Comparison of ENCODE assay signal across 27 cellular contexts in the genomic region with DNA sequence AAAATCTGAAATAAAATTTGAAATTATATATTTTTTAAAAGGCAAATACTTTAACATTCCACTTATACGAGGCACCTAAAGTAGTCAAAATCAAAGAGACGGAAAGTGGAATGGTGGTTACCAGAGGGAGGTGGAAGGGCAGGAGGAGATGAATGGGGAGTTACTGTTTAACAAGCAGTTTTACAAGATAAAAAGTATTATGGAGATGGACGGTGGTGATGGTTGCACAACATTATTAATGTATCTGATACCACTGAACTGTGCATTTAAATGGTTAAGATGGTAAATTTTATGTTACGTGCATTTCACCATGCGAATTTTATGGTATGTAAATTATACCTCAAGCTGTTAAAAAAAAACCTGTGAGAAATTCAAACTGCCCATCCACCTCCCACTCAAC.
"Had no signal": no experiment of that assay in that cellular context is flagged by ENCODE, and none has a peak within 500 bp of the region (broad histone marks: within the 10 kb centered on the region; RNA-seq: fewer than 3 reads in every experiment).

No MANE protein-coding gene starts in this region.

- H3K9me3 Mint-ChIP-seq: naive B cell; natural killer cell treated with Interleukin-12 subunit alpha and Interleukin-12 subunit beta and Interleukin-15 and Interleukin-18, amount 100 ng/mL, for 72 hours had no signal

- H3K27me3 ChIP-seq: gastrocnemius medialis, neural progenitor cell, tibial nerve, upper lobe of left lung had no signal

- H3K9me3 ChIP-seq: gastrocnemius medialis, mucosa of descending colon, thoracic aorta, tibial nerve, upper lobe of left lung had no signal

- H3K36me3 Mint-ChIP-seq: mesothelial cell of epicardium, naive B cell had no signal

- H3K36me3 ChIP-seq: gastrocnemius medialis, neural progenitor cell, thoracic aorta, tibial nerve, upper lobe of left lung had no signal

- H3K27ac Mint-ChIP-seq: mesothelial cell of epicardium, neural progenitor cell, progenitor cell of endocrine pancreas had no signal

- H3K27ac ChIP-seq: epithelial cell of prostate, gastrocnemius medialis, neural progenitor cell, parathyroid adenoma, thoracic aorta, tibial nerve, upper lobe of left lung had no signal

- H2AFZ ChIP-seq: neural progenitor cell, parathyroid adenoma had no signal

- H3K4me3 ChIP-seq: gastrocnemius medialis, lung, mucosa of descending colon, neural progenitor cell, smooth muscle cell, thoracic aorta, tibial nerve, upper lobe of left lung had no signal

- H3K4me2 ChIP-seq: neural progenitor cell, smooth muscle cell had no signal

- H3K27me3 Mint-ChIP-seq: naive B cell; natural killer cell treated with Interleukin-12 subunit alpha and Interleukin-12 subunit beta and Interleukin-15 and Interleukin-18, amount 100 ng/mL, for 72 hours; progenitor cell of endocrine pancreas had no signal

- H3K4me3 Mint-ChIP-seq: mesothelial cell of epicardium; natural killer cell treated with Interleukin-12 subunit alpha and Interleukin-12 subunit beta and Interleukin-15 and Interleukin-18, amount 100 ng/mL, for 72 hours; neural progenitor cell had no signal

- ATAC-seq: esophagus mucosa; gastrocnemius medialis; left lobe of liver; mucosa of descending colon; natural killer cell treated with Interleukin-12 subunit alpha and Interleukin-12 subunit beta and Interleukin-15 and Interleukin-18, amount 100 ng/mL, for 72 hours; sciatic nerve had no signal

- DNase-seq: cortex of kidney; foreskin fibroblast; gastrocnemius medialis; head of caudate nucleus; kidney; mesenchymal stem cell; mucosa of descending colon; naive B cell; stimulated activated CD4-positive, alpha-beta T cell treated with anti-CD3 and anti-CD28 coated beads, Interleukin-12 subunit alpha, Interleukin-12 subunit beta, amount 100 ng/mL, for 4 hours; stimulated activated CD4-positive, alpha-beta T cell treated with anti-CD3 and anti-CD28 coated beads, Interleukin-1b, Interleukin-23, amount 100 ng/mL, for 48 hours; stimulated activated CD4-positive, alpha-beta T cell treated with anti-CD3 and anti-CD28 coated beads, Interleukin-4, amount 100 ng/mL, for 1 hour; stimulated activated CD8-positive, alpha-beta memory T cell treated with anti-CD3 and anti-CD28 coated beads, Interleukin-4, amount 100 ng/mL, for 48 hours; stimulated activated naive CD4-positive, alpha-beta T cell treated with Interleukin-2 at 50 U/mL for 16 hours; upper lobe of left lung had no signal
